8 cellular contexts compared by ENCODE assay signal in the genomic region with DNA sequence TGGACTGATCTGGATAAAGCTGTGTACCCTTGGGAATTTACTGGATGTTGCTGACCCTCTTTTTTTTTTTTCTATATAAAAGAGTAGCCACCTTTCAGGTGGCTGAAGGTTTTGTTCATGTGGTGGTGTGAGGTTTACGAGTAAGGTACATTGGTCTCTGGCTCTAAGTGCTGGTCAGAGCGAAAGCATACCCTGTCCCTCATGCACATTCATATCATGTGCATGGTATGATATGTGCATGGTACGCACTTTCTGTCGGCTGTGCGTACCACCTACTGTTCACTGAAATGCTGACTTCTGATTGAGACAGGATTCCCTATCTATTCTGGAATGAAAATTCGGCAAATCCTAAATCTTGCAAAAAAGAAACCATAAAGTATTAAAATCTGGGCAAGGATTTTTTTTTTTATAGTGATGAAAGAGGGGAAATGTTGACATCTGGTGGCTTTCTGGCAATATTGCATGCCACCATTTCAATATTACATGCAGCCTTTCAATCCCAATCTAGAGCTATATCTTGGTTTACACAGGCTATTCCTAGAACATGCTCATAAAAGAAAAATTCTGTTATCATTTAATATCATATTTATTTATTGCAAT. TPM values are rescaled to one million over a fixed set of nuclear protein-coding genes. Genes with fewer than 3 reads are reported as not detected.
A peak's percentile ranks its signal among the peaks of the same experiment; 100 is the strongest.
DNase-seq lines count a peak whose midpoint lies in the region; ATAC-seq, FAIRE-seq and TF ChIP-seq lines count a peak whose summit lies in the region.

No MANE protein-coding gene starts in this region.

- WGBS in stomach, 5 donors = 23 to 55% (median 33%) methylated on average over 6 of the region's 6 CpGs

- H3K9me3 ChIP-seq in Panc1 (ENCODE audit: control insufficient read depth, insufficient read depth, low read depth, low read length) (no peaks in the 10 kb centered on the region), stomach (no peaks in the 10 kb centered on the region)

- BruUV-seq in Panc1 (replicated peaks; lab: Mats Ljungman, UMichigan) = no TSS peak

- TF ChIP-seq EP300 in stomach (IDR thresholded peaks at IDR 0.05) = no peak

- CTCF ChIA-PET in Panc1 (lab: Charles Lee) = interaction anchor here (0.6 to 1.2 kb wide), 8 partner anchors 68 to 755 kb away, joined by 3 to 11 read pairs (median 4); partner anchors contain the start of gene TLR3

- TF ChIP-seq CTCF in Panc1 (IDR thresholded peaks at IDR 0.05) = peak; percentile 68
- peak; percentile 72 for TF ChIP-seq CTCF in fibroblast of pulmonary artery (IDR thresholded peaks at IDR 0.05; ENCODE audit: low read length, missing control alignments)
- peak in 5 of 7 experiments; percentile 68 to 80 (median 76) for TF ChIP-seq CTCF in stomach (IDR thresholded peaks at IDR 0.05)

- POLR2A ChIA-PET in Panc1 (lab: Charles Lee) = no interaction called here

- H3K27ac ChIP-seq in Panc1 (ENCODE audit: low read length) = no peak overlapping the region
- peak overlapping the region in 2 of 5 donors; percentile 19 to 24 for H3K27ac ChIP-seq in stomach

- H3K27me3 ChIP-seq in Panc1 (ENCODE audit: control insufficient read depth, insufficient read depth, low read length) = no peaks in the 10 kb centered on the region
- no peaks in the 10 kb centered on the region for H3K27me3 ChIP-seq in stomach

- in situ Hi-C loops in Panc1 (cut with HindIII; ENCODE audit: low pct_unique_long_range_greater_than_20kb, low sequenced_read_pairs) = no loop called here

- H3K4me3 ChIP-seq in Panc1 (ENCODE audit: low read depth in 2 of 2, low read length in 2 of 2) (no peak overlapping the region), fibroblast of pulmonary artery (replicated peaks; ENCODE audit: low read depth, low read length) (no peak overlapping the region), stomach (peak overlapping the region; percentile 22 to 29 (median 25))

- intact Hi-C loops in Panc1 (cut with micrococcal nuclease; ENCODE audit: unreplicated experiment) (loop anchor here (1.0 kb wide), 1 partner anchor 69 kb away; no protein-coding TSS in a partner anchor), stomach (cut with DNase I; ENCODE audit: low total_unique reads) (no loop called here)

- peak; percentile 13 for DNase-seq in EL
- DNase-seq in HCEC 1CT = peak; percentile 1
- no peak for DNase-seq in Panc1 (ENCODE audit: low read depth, low spot score)
- DNase-seq in fibroblast of pulmonary artery (ENCODE audit: low read depth) = peak; percentile 56
- no peak for DNase-seq in stomach
- no peak for DNase-seq in globus pallidus (ENCODE audit: low spot score)
- no peak for DNase-seq in stimulated activated CD4-positive, alpha-beta T cell treated with anti-CD3 and anti-CD28 coated beads, Interleukin-4, amount 100 ng/mL, for 24 hours
- no peak for DNase-seq in GM12892 (ENCODE audit: insufficient read length)

- H3K36me3 ChIP-seq in Panc1 (ENCODE audit: control insufficient read depth, insufficient read depth, low read length) (no peaks in the 10 kb centered on the region), stomach (no peaks in the 10 kb centered on the region)

- H3K4me1 ChIP-seq in Panc1 (ENCODE audit: control insufficient read depth, insufficient read depth, low read length) (no peaks in the 10 kb centered on the region), stomach (peaks cover 0 to 18% (median 8%) of the 10 kb centered on the region in 4 donors)

- TF ChIP-seq POLR2A in stomach (IDR thresholded peaks at IDR 0.05) = no peak
- no peak for TF ChIP-seq POLR2A in GM12892 (IDR thresholded peaks at IDR 0.05; ENCODE audit: low read depth, low read length)

- ATAC-seq in Panc1 = no peak

- no peak for FAIRE-seq in GM12892 (lab: Jason Lieb, UNC)

RNA-seq across cellular contexts. Expression of gene FAM149A, which starts 32.8 kb away (rescaled TPM):
- total RNA-seq in Panc1 (2021; ENCODE audit: unreplicated experiment) = 0.13 TPM
- polyA plus RNA-seq in Panc1 (2012; ENCODE audit: insufficient read length) = not detected
- total RNA-seq in stomach = 100 to 1,000 TPM in 1 of 5 donors, 10 to 100 TPM in 3, 1 to 10 TPM in 1; 7.0 to 101 (median 35.9) TPM
- 10 to 100 TPM in 2 of 3 donors, 1 to 10 TPM in 1; 5.6 to 24.7 (median 16.1) TPM for polyA plus RNA-seq in stomach
- polyA plus RNA-seq in GM12892 (2012; ENCODE audit: missing spikeins) = 2.2 TPM

RNA-seq across cellular contexts. Expression of gene CYP4V2, which starts 54.1 kb away (rescaled TPM):
- total RNA-seq in Panc1 (2021; ENCODE audit: unreplicated experiment) = 1.1 TPM
- polyA plus RNA-seq in Panc1 (2012; ENCODE audit: insufficient read length) = 0.48 TPM
- 10 to 100 TPM in 4 of 5 donors, 1 to 10 TPM in 1; 7.0 to 33.2 (median 13.6) TPM for total RNA-seq in stomach
- 10 to 100 TPM in 1 of 3 donors, 1 to 10 TPM in 2; 6.0 to 11.5 (median 7.0) TPM for polyA plus RNA-seq in stomach
- polyA plus RNA-seq in GM12892 (2012; ENCODE audit: missing spikeins) = 2.9 TPM

Comparison
In these comparisons a context has a peak if more than half of its experiments do, and no peak if none do; other contexts are left out.
1. DNase-seq: peak in EL (single experiment), HCEC 1CT (single experiment) and fibroblast of pulmonary artery (single experiment); none in Panc1 (single experiment), stomach (single experiment), globus pallidus (single experiment), stimulated activated CD4-positive, alpha-beta T cell treated with anti-CD3 and anti-CD28 coated beads, Interleukin-4, amount 100 ng/mL, for 24 hours (single experiment) and GM12892 (single experiment).
2. H3K4me3 ChIP-seq: peak in stomach (4 of 4); none in Panc1 (0 of 2) and fibroblast of pulmonary artery (single experiment).
3. Peak in every context shown above with its lines, with median percentiles within 50 percentile points of each other: CTCF ChIP-seq.